ENCODE assay signal across 8 cellular contexts in genomic region chr6:501891-502601, GRCh38.
DNase-seq lines count a peak whose midpoint lies in the region; ATAC-seq lines count a peak whose summit lies in the region.

No MANE protein-coding gene starts in this region.

- ATAC-seq in GM18868 (IDR thresholded peaks at IDR 0.05; ENCODE audit: unreplicated experiment) = peak; percentile 54
- ATAC-seq in GM21381 (IDR thresholded peaks at IDR 0.05; ENCODE audit: unreplicated experiment) = no peak
- ATAC-seq in HG02763 (IDR thresholded peaks at IDR 0.05; ENCODE audit: unreplicated experiment) = no peak
- no peak for ATAC-seq in HG03460 (IDR thresholded peaks at IDR 0.05; ENCODE audit: unreplicated experiment)

- H3K27me3 Mint-ChIP-seq in T-helper 2 cell treated with Interferon-gamma antibody and Interleukin-4, amounts not matched to agents 5 μg/mL and 100 μg/mL, for 36 hours (ENCODE audit: low read depth) = no peaks in the 10 kb centered on the region

- H3K4me3 Mint-ChIP-seq in T-helper 2 cell treated with Interferon-gamma antibody and Interleukin-4, amounts not matched to agents 5 μg/mL and 100 μg/mL, for 36 hours = peak overlapping the region; percentile 89

- peak; percentile 79 for DNase-seq in T-helper 2 cell treated with Interferon-gamma antibody and Interleukin-4, amounts not matched to agents 5 μg/mL and 100 μg/mL, for 36 hours (ENCODE audit: low spot score)
- DNase-seq in activated naive CD8-positive, alpha-beta T cell treated with anti-CD3 and anti-CD28 coated beads, Interleukin-2, amount 50 U/mL, for 16 hours (ENCODE audit: low read depth, low spot score) = peak; percentile 35
- peak; percentile 60 to 69 (median 65) for DNase-seq in stimulated activated CD4-positive, alpha-beta T cell treated with anti-CD3 and anti-CD28 coated beads, TNF-alpha, amount 100 ng/mL, for 48 hours (ENCODE audit: low read depth in 3 of 3)
- DNase-seq in NCI-H2227 (lab: John Stamatoyannopoulos, UW; ENCODE audit: unreplicated experiment) = no peak

- peak overlapping the region; percentile 90 for H3K27ac Mint-ChIP-seq in T-helper 2 cell treated with Interferon-gamma antibody and Interleukin-4, amounts not matched to agents 5 μg/mL and 100 μg/mL, for 36 hours

- H3K4me1 Mint-ChIP-seq in T-helper 2 cell treated with Interferon-gamma antibody and Interleukin-4, amounts not matched to agents 5 μg/mL and 100 μg/mL, for 36 hours (ENCODE audit: low read depth) = peaks cover 76% of the 10 kb centered on the region

- no peaks in the 10 kb centered on the region for H3K9me3 Mint-ChIP-seq in T-helper 2 cell treated with Interferon-gamma antibody and Interleukin-4, amounts not matched to agents 5 μg/mL and 100 μg/mL, for 36 hours

- H3K36me3 Mint-ChIP-seq in T-helper 2 cell treated with Interferon-gamma antibody and Interleukin-4, amounts not matched to agents 5 μg/mL and 100 μg/mL, for 36 hours (ENCODE audit: low read depth) = peaks cover 11% of the 10 kb centered on the region
